In the genomic region with DNA sequence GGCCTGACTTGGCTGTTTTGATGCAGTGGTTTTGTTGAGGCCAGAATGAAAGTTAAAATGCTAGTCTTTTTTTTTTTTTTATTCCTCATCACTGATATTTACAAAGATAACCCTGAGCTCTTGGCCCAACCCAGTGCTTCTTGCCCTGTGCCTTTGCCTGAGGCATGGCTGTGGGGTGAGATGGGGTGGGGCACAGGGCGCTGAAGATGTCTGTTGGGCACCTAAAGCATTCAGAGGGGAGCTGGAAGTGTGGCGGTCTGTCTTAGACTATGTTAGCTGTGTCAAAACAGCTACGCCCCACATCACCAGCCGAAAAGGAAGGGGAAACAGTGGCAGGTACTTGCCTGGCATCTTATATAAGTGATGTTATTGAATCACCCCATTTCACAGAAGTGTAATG, we compare ENCODE assay signal across 31 cellular contexts. TPM values are rescaled to one million over a fixed set of nuclear protein-coding genes. Genes with fewer than 3 reads are reported as not detected.
DNase-seq lines count a peak whose midpoint lies in the region; ATAC-seq lines count a peak whose summit lies in the region.
"Had no signal": no experiment of that assay in that cellular context is flagged by ENCODE, and none has a peak within 500 bp of the region (broad histone marks: within the 10 kb centered on the region; RNA-seq: fewer than 3 reads in every experiment).

No MANE protein-coding gene starts in this region.

- no peaks in the 10 kb centered on the region for H3K9me3 ChIP-seq in thymus (ENCODE audit: control insufficient read depth)
- H3K9me3 ChIP-seq: esophagus muscularis mucosa, tibial artery had no signal

- peaks cover 15% of the 10 kb centered on the region for H3K4me1 Mint-ChIP-seq in activated naive CD4-positive, alpha-beta T cell treated with anti-CD3 and anti-CD28 coated beads, Interleukin-2, amount 50 U/mL, for 24 hours
- H3K4me1 Mint-ChIP-seq in activated CD4-positive, alpha-beta memory T cell treated with anti-CD3 and anti-CD28 coated beads, Interleukin-2, amount 10 ng/mL, durations not matched to agents 7 days and 5 days: peaks cover 28% of the 10 kb centered on the region
- H3K4me1 Mint-ChIP-seq in memory B cell: peaks cover 4% of the 10 kb centered on the region

- no peaks in the 10 kb centered on the region for H3K36me3 Mint-ChIP-seq in activated naive CD4-positive, alpha-beta T cell treated with anti-CD3 and anti-CD28 coated beads, Interleukin-2, amount 50 U/mL, for 24 hours
- H3K36me3 Mint-ChIP-seq in activated CD4-positive, alpha-beta memory T cell treated with anti-CD3 and anti-CD28 coated beads, Interleukin-2, amount 10 ng/mL, durations not matched to agents 7 days and 5 days (ENCODE audit: low read depth): no peaks in the 10 kb centered on the region
- H3K36me3 Mint-ChIP-seq in memory B cell: no peaks in the 10 kb centered on the region

- peaks cover 39% of the 10 kb centered on the region for H3K4me1 ChIP-seq in thymus (ENCODE audit: control insufficient read depth, insufficient read depth, low read length)
- H3K4me1 ChIP-seq: foreskin keratinocyte, tibial artery had no signal

- no peaks in the 10 kb centered on the region for H3K27me3 ChIP-seq in thymus (ENCODE audit: control insufficient read depth, insufficient read depth)
- H3K27me3 ChIP-seq: esophagus muscularis mucosa, foreskin keratinocyte, tibial artery had no signal

- no peaks in the 10 kb centered on the region for H3K36me3 ChIP-seq in thymus (ENCODE audit: control insufficient read depth, insufficient read depth)
- H3K36me3 ChIP-seq: esophagus muscularis mucosa, tibial artery had no signal

- no peaks in the 10 kb centered on the region for H3K9me3 Mint-ChIP-seq in activated naive CD4-positive, alpha-beta T cell treated with anti-CD3 and anti-CD28 coated beads, Interleukin-2, amount 50 U/mL, for 24 hours
- H3K9me3 Mint-ChIP-seq in activated CD4-positive, alpha-beta memory T cell treated with anti-CD3 and anti-CD28 coated beads, Interleukin-2, amount 10 ng/mL, durations not matched to agents 7 days and 5 days: no peaks in the 10 kb centered on the region
- H3K9me3 Mint-ChIP-seq in memory B cell: no peaks in the 10 kb centered on the region
- H3K9me3 Mint-ChIP-seq: stimulated activated naive CD8-positive, alpha-beta T cell treated with anti-CD3 and anti-CD28 coated beads, Interleukin-15, amount 100 ng/mL, for 72 hours had no signal

- peak overlapping the region; percentile 13 for H3K4me3 Mint-ChIP-seq in activated naive CD4-positive, alpha-beta T cell treated with anti-CD3 and anti-CD28 coated beads, Interleukin-2, amount 50 U/mL, for 24 hours
- H3K4me3 Mint-ChIP-seq in activated CD4-positive, alpha-beta memory T cell treated with anti-CD3 and anti-CD28 coated beads, Interleukin-2, amount 10 ng/mL, durations not matched to agents 7 days and 5 days: no peak overlapping the region
- no peak overlapping the region for H3K4me3 Mint-ChIP-seq in memory B cell
- H3K4me3 Mint-ChIP-seq: stimulated activated naive CD8-positive, alpha-beta T cell treated with anti-CD3 and anti-CD28 coated beads, Interleukin-15, amount 100 ng/mL, for 72 hours had no signal

- ATAC-seq in memory B cell (ENCODE audit: low read depth) (no peak), HG02623 (IDR thresholded peaks at IDR 0.05; ENCODE audit: unreplicated experiment) (no peak)
- ATAC-seq: foreskin keratinocyte; K562; left cardiac atrium; stimulated activated naive CD8-positive, alpha-beta T cell treated with anti-CD3 and anti-CD28 coated beads, Interleukin-15, amount 100 ng/mL, for 72 hours had no signal

- H3K27me3 Mint-ChIP-seq in activated naive CD4-positive, alpha-beta T cell treated with anti-CD3 and anti-CD28 coated beads, Interleukin-2, amount 50 U/mL, for 24 hours: no peaks in the 10 kb centered on the region
- H3K27me3 Mint-ChIP-seq in activated CD4-positive, alpha-beta memory T cell treated with anti-CD3 and anti-CD28 coated beads, Interleukin-2, amount 10 ng/mL, durations not matched to agents 7 days and 5 days: no peaks in the 10 kb centered on the region
- H3K27me3 Mint-ChIP-seq in memory B cell: peaks cover 5% of the 10 kb centered on the region
- H3K27me3 Mint-ChIP-seq: stimulated activated naive CD8-positive, alpha-beta T cell treated with anti-CD3 and anti-CD28 coated beads, Interleukin-15, amount 100 ng/mL, for 72 hours had no signal

- CTCF ChIA-PET in activated CD4-positive, alpha-beta memory T cell treated with anti-CD3 and anti-CD28 coated beads, Interleukin-2, amount 10 ng/mL, durations not matched to agents 7 days and 5 days (lab: Charles Lee): interaction anchor here (0.7 to 2.4 kb wide), 7 partner anchors 9 to 196 kb away, joined by 3 to 18 read pairs (median 3); no protein-coding TSS in a partner anchor

- no peak for DNase-seq in activated naive CD4-positive, alpha-beta T cell treated with Interleukin-2 at 50 U/mL for 16 hours
- DNase-seq in activated CD4-positive, alpha-beta memory T cell treated with anti-CD3 and anti-CD28 coated beads, Interleukin-2, amount 10 ng/mL, durations not matched to agents 7 days and 5 days: no peak
- DNase-seq in memory B cell (ENCODE audit: low spot score in 2 of 2) (no peak), DMS153 (lab: John Stamatoyannopoulos, UW) (no peak)
- no peak for DNase-seq in stimulated activated naive CD4-positive, alpha-beta T cell treated with Interleukin-2 at 50 U/mL for 16 hours (lab: John Stamatoyannopoulos, UW)
- DNase-seq: activated T-cell treated with anti-CD3 and anti-CD28 coated beads for 4 hours; anterior cingulate cortex; DMS79 treated with DMSO at 0.1 percent for 48 hours; foreskin keratinocyte; GF-D8; HCEC 1CT; left cardiac atrium; mammary epithelial cell; MM.1S; NCI-H1417; NCI-H2081; NCI-H2227 treated with DMSO at 0.1 percent for 48 hours; NCI-H69; nucleus accumbens; SHP77; stimulated activated CD4-positive, alpha-beta T cell treated with anti-CD3 and anti-CD28 coated beads, Interleukin-15, amount 100 ng/mL, for 24 hours; stimulated activated naive CD8-positive, alpha-beta T cell treated with anti-CD3 and anti-CD28 coated beads, Interleukin-15, amount 100 ng/mL, for 72 hours; tibial artery had no signal

- H3K27ac ChIP-seq in thymus (ENCODE audit: low read depth): peak overlapping the region; percentile 53
- H3K27ac ChIP-seq: coronary artery, esophagus muscularis mucosa, foreskin keratinocyte, tibial artery had no signal

- 76% methylated on average over 4 of the region's 4 CpGs for WGBS in thymus

- H3K4me3 ChIP-seq in thymus (ENCODE audit: low read length): no peak overlapping the region
- H3K4me3 ChIP-seq: coronary artery, esophagus muscularis mucosa, K562, tibial artery had no signal

- POLR2A ChIA-PET in activated CD4-positive, alpha-beta memory T cell treated with anti-CD3 and anti-CD28 coated beads, Interleukin-2, amount 10 ng/mL, durations not matched to agents 7 days and 5 days (lab: Charles Lee): interaction anchor here (1.0 to 5.6 kb wide), 2 partner anchors 11 to 114 kb away, joined by 4 to 87 read pairs; no protein-coding TSS in a partner anchor

- H3K27ac Mint-ChIP-seq in activated naive CD4-positive, alpha-beta T cell treated with anti-CD3 and anti-CD28 coated beads, Interleukin-2, amount 50 U/mL, for 24 hours: no peak overlapping the region
- peak overlapping the region; percentile 82 for H3K27ac Mint-ChIP-seq in activated CD4-positive, alpha-beta memory T cell treated with anti-CD3 and anti-CD28 coated beads, Interleukin-2, amount 10 ng/mL, durations not matched to agents 7 days and 5 days
- peak overlapping the region; percentile 37 for H3K27ac Mint-ChIP-seq in memory B cell

RNA-seq across cellular contexts. Expression of gene TOGARAM2, which starts 20.7 kb away (rescaled TPM):
- 10 to 100 TPM in 1 of 2 experiments, 1 to 10 TPM in 1; 8.9 to 10.3 TPM for total RNA-seq in activated CD4-positive, alpha-beta memory T cell treated with anti-CD3 and anti-CD28 coated beads, Interleukin-2, amount 10 ng/mL, durations not matched to agents 7 days and 5 days
- 3.3 TPM for polyA plus RNA-seq in thymus
- total RNA-seq: bronchial epithelial cell, K562, mammary epithelial cell, pulmonary artery endothelial cell had no signal
- polyA plus RNA-seq: K562 had no signal
